ENCODE assay signal across 1 cellular context in the genomic region with DNA sequence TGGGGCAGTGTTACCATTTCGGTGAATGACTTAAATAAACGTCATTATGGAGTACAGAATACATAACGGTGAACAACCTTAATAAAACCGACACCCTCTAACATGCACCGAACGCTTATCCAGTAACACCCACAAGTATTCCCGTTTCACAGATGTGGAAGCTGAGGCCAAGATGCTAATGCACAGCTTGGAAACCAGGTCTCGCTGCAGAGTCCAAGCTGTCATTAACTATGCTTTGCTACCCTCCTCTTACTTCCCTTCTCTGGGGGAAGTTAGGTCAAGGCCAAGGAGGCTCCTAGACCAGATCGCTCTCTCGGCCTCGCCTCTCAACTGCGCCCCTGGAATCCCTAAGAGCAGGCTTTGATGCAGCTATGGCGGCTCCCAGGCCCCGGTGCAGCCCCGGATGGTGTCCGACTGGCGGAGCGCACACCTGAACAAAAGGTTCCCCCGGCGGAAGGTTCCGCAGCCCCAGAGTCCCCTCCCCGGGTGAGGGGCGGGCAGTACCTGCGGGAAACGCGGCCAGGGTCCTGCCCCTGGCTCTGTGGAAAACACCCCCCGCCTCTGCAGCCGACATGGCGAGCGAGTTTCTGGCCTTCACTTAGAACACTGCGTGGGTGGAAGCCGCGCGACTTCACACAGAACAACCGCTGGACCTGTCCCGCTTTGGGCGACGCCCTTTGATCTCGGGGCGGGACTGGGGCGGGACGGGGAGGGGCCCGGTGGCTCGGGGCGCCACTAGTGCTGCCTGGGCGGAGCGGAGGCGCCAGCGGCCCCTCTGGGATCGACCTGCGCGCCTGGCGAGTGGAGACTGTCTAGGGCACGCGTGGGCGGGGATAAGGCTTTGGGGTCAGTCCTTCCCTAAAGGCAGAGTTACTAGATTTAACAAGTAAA.
TF ChIP-seq lines count a peak whose summit lies in the region.

A gene with protein sequence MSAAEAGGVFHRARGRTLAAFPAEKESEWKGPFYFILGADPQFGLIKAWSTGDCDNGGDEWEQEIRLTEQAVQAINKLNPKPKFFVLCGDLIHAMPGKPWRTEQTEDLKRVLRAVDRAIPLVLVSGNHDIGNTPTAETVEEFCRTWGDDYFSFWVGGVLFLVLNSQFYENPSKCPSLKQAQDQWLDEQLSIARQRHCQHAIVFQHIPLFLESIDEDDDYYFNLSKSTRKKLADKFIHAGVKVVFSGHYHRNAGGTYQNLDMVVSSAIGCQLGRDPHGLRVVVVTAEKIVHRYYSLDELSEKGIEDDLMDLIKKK (minus strand): TSS at position 685 of the 891 bp plus-strand sequence. CDS start 111 bp downstream, at position 574.

TF ChIP-seq in K562, 482 proteins besides CTCF, POLR2A, EP300 and RAD21 (continued from another document and continues in another):
- TF ChIP-seq, protein P1, sequence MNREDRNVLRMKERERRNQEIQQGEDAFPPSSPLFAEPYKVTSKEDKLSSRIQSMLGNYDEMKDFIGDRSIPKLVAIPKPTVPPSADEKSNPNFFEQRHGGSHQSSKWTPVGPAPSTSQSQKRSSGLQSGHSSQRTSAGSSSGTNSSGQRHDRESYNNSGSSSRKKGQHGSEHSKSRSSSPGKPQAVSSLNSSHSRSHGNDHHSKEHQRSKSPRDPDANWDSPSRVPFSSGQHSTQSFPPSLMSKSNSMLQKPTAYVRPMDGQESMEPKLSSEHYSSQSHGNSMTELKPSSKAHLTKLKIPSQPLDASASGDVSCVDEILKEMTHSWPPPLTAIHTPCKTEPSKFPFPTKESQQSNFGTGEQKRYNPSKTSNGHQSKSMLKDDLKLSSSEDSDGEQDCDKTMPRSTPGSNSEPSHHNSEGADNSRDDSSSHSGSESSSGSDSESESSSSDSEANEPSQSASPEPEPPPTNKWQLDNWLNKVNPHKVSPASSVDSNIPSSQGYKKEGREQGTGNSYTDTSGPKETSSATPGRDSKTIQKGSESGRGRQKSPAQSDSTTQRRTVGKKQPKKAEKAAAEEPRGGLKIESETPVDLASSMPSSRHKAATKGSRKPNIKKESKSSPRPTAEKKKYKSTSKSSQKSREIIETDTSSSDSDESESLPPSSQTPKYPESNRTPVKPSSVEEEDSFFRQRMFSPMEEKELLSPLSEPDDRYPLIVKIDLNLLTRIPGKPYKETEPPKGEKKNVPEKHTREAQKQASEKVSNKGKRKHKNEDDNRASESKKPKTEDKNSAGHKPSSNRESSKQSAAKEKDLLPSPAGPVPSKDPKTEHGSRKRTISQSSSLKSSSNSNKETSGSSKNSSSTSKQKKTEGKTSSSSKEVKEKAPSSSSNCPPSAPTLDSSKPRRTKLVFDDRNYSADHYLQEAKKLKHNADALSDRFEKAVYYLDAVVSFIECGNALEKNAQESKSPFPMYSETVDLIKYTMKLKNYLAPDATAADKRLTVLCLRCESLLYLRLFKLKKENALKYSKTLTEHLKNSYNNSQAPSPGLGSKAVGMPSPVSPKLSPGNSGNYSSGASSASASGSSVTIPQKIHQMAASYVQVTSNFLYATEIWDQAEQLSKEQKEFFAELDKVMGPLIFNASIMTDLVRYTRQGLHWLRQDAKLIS (CRISPR knock-in tag; IDR thresholded peaks at IDR 0.05) = 0 out of 2 replicates have a peak, but pooled peaks have one; percentile 77
- TF ChIP-seq, protein P2, sequence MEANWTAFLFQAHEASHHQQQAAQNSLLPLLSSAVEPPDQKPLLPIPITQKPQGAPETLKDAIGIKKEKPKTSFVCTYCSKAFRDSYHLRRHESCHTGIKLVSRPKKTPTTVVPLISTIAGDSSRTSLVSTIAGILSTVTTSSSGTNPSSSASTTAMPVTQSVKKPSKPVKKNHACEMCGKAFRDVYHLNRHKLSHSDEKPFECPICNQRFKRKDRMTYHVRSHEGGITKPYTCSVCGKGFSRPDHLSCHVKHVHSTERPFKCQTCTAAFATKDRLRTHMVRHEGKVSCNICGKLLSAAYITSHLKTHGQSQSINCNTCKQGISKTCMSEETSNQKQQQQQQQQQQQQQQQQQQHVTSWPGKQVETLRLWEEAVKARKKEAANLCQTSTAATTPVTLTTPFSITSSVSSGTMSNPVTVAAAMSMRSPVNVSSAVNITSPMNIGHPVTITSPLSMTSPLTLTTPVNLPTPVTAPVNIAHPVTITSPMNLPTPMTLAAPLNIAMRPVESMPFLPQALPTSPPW (CRISPR knock-in tag; IDR thresholded peaks at IDR 0.05) = peak; percentile 87
- 0 out of 2 replicates have a peak, but pooled peaks have one; percentile 4 for TF ChIP-seq ATF1 (CRISPR knock-in tag; IDR thresholded peaks at IDR 0.05)
- TF ChIP-seq ATF1 (tag; IDR thresholded peaks at IDR 0.05) = peak; percentile 79
- TF ChIP-seq SPI1 (IDR thresholded peaks at IDR 0.05; ENCODE audit: borderline replicate concordance, low read depth, low read length) = no peak
- peak; percentile 71 to 84; a peak in 2 of 4 replicates for TF ChIP-seq ARNT (IDR thresholded peaks at IDR 0.05)
- TF ChIP-seq, protein P3, sequence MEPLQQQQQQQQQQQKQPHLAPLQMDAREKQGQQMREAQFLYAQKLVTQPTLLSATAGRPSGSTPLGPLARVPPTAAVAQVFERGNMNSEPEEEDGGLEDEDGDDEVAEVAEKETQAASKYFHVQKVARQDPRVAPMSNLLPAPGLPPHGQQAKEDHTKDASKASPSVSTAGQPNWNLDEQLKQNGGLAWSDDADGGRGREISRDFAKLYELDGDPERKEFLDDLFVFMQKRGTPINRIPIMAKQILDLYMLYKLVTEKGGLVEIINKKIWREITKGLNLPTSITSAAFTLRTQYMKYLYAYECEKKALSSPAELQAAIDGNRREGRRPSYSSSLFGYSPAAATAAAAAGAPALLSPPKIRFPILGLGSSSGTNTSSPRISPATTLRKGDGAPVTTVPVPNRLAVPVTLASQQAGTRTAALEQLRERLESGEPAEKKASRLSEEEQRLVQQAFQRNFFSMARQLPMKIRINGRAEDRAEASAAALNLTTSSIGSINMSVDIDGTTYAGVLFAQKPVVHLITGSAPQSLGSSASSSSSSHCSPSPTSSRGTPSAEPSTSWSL (CRISPR knock-in tag; IDR thresholded peaks at IDR 0.05; ENCODE audit: borderline replicate concordance) = no peak
- TF ChIP-seq MCM3 (IDR thresholded peaks at IDR 0.05) = no peak
- peak; percentile 93; the same call in 1 of the 2 replicates for TF ChIP-seq CBX1 (IDR thresholded peaks at IDR 0.05; ENCODE audit: low read depth)
- TF ChIP-seq CREB1 (IDR thresholded peaks at IDR 0.05) = no peak
- peak; percentile 56; the same call in 1 of the 2 replicates for TF ChIP-seq CREB1 (CRISPR knock-in tag; IDR thresholded peaks at IDR 0.05)
- no peak for TF ChIP-seq ZNF551 (CRISPR knock-in tag; IDR thresholded peaks at IDR 0.05)
- no peak for TF ChIP-seq ZNF311 (CRISPR knock-in tag; IDR thresholded peaks at IDR 0.05)
- TF ChIP-seq, protein P4, sequence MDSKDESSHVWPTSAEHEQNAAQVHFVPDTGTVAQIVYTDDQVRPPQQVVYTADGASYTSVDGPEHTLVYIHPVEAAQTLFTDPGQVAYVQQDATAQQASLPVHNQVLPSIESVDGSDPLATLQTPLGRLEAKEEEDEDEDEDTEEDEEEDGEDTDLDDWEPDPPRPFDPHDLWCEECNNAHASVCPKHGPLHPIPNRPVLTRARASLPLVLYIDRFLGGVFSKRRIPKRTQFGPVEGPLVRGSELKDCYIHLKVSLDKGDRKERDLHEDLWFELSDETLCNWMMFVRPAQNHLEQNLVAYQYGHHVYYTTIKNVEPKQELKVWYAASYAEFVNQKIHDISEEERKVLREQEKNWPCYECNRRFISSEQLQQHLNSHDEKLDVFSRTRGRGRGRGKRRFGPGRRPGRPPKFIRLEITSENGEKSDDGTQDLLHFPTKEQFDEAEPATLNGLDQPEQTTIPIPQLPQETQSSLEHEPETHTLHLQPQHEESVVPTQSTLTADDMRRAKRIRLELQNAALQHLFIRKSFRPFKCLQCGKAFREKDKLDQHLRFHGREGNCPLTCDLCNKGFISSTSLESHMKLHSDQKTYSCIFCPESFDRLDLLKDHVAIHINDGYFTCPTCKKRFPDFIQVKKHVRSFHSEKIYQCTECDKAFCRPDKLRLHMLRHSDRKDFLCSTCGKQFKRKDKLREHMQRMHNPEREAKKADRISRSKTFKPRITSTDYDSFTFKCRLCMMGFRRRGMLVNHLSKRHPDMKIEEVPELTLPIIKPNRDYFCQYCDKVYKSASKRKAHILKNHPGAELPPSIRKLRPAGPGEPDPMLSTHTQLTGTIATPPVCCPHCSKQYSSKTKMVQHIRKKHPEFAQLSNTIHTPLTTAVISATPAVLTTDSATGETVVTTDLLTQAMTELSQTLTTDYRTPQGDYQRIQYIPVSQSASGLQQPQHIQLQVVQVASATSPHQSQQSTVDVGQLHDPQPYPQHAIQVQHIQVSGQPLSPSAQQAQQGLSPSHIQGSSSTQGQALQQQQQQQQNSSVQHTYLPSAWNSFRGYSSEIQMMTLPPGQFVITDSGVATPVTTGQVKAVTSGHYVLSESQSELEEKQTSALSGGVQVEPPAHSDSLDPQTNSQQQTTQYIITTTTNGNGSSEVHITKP (IDR thresholded peaks at IDR 0.05; ENCODE audit: partially characterized antibody) = peak; percentile 54
- no peak for TF ChIP-seq TAF15 (IDR thresholded peaks at IDR 0.05; ENCODE audit: low read depth, low read length)
- peak; percentile 85 for TF ChIP-seq BHLHE40 (IDR thresholded peaks at IDR 0.05; ENCODE audit: low read length)
- TF ChIP-seq STAT5A (IDR thresholded peaks at IDR 0.05; ENCODE audit: borderline replicate concordance, low read length) = no peak
- TF ChIP-seq, protein P5, sequence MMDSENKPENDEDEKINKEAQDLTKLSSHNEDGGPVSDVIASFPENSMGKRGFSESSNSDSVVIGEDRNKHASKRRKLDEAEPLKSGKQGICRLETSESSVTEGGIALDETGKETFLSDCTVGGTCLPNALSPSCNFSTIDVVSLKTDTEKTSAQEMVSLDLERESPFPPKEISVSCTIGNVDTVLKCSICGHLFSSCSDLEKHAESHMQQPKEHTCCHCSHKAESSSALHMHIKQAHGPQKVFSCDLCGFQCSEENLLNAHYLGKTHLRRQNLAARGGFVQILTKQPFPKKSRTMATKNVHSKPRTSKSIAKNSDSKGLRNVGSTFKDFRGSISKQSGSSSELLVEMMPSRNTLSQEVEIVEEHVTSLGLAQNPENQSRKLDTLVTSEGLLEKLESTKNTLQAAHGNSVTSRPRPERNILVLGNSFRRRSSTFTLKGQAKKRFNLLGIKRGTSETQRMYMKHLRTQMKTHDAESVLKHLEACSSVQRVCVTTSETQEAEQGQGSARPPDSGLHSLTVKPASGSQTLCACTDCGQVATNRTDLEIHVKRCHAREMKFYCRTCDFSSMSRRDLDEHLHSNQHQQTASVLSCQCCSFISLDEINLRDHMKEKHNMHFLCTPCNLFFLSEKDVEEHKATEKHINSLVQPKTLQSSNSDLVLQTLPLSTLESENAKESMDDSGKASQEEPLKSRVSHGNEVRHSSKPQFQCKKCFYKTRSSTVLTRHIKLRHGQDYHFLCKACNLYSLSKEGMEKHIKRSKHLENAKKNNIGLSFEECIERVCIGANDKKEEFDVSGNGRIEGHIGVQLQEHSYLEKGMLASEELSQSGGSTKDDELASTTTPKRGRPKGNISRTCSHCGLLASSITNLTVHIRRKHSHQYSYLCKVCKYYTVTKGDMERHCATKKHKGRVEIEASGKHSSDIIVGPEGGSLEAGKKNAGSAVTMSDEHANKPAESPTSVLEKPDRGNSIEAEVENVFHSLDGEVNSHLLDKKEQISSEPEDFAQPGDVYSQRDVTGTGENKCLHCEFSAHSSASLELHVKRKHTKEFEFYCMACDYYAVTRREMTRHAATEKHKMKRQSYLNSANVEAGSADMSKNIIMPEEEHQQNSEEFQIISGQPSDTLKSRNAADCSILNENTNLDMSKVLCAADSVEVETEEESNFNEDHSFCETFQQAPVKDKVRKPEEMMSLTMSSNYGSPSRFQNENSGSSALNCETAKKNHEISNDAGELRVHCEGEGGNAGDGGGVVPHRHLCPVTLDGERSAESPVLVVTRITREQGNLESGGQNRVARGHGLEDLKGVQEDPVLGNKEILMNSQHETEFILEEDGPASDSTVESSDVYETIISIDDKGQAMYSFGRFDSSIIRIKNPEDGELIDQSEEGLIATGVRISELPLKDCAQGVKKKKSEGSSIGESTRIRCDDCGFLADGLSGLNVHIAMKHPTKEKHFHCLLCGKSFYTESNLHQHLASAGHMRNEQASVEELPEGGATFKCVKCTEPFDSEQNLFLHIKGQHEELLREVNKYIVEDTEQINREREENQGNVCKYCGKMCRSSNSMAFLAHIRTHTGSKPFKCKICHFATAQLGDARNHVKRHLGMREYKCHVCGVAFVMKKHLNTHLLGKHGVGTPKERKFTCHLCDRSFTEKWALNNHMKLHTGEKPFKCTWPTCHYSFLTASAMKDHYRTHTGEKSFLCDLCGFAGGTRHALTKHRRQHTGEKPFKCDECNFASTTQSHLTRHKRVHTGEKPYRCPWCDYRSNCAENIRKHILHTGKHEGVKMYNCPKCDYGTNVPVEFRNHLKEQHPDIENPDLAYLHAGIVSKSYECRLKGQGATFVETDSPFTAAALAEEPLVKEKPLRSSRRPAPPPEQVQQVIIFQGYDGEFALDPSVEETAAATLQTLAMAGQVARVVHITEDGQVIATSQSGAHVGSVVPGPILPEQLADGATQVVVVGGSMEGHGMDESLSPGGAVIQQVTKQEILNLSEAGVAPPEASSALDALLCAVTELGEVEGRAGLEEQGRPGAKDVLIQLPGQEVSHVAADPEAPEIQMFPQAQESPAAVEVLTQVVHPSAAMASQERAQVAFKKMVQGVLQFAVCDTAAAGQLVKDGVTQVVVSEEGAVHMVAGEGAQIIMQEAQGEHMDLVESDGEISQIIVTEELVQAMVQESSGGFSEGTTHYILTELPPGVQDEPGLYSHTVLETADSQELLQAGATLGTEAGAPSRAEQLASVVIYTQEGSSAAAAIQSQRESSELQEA (IDR thresholded peaks at IDR 0.05; ENCODE audit: low read depth) = no peak
- TF ChIP-seq NR1H2 (CRISPR knock-in tag; IDR thresholded peaks at IDR 0.05) = 0 out of 2 replicates have a peak, but pooled peaks have one; percentile 36
- peak; percentile 63 for TF ChIP-seq NEUROD1 (IDR thresholded peaks at IDR 0.05; ENCODE audit: borderline replicate concordance, low read depth, low read length, partially characterized antibody)
- TF ChIP-seq RFX7 (CRISPR knock-in tag; IDR thresholded peaks at IDR 0.05) = no peak
- TF ChIP-seq HNRNPLL (IDR thresholded peaks at IDR 0.05; ENCODE audit: low read depth, low read length, poor library complexity, severe bottlenecking) = peak; percentile 55
- peak; percentile 27; the same call in 1 of the 2 replicates for TF ChIP-seq RAD51 (IDR thresholded peaks at IDR 0.05; ENCODE audit: borderline replicate concordance, low read depth)
- TF ChIP-seq, protein P6, sequence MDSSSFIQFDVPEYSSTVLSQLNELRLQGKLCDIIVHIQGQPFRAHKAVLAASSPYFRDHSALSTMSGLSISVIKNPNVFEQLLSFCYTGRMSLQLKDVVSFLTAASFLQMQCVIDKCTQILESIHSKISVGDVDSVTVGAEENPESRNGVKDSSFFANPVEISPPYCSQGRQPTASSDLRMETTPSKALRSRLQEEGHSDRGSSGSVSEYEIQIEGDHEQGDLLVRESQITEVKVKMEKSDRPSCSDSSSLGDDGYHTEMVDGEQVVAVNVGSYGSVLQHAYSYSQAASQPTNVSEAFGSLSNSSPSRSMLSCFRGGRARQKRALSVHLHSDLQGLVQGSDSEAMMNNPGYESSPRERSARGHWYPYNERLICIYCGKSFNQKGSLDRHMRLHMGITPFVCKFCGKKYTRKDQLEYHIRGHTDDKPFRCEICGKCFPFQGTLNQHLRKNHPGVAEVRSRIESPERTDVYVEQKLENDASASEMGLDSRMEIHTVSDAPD (CRISPR knock-in tag; IDR thresholded peaks at IDR 0.05) = no peak
- peak; percentile 91 for TF ChIP-seq RBFOX2 (IDR thresholded peaks at IDR 0.05; ENCODE audit: low read depth, low read length)
- TF ChIP-seq, protein P7, sequence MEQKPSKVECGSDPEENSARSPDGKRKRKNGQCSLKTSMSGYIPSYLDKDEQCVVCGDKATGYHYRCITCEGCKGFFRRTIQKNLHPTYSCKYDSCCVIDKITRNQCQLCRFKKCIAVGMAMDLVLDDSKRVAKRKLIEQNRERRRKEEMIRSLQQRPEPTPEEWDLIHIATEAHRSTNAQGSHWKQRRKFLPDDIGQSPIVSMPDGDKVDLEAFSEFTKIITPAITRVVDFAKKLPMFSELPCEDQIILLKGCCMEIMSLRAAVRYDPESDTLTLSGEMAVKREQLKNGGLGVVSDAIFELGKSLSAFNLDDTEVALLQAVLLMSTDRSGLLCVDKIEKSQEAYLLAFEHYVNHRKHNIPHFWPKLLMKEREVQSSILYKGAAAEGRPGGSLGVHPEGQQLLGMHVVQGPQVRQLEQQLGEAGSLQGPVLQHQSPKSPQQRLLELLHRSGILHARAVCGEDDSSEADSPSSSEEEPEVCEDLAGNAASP (IDR thresholded peaks at IDR 0.05) = no peak
